Comparison of ENCODE assay signal across 7 cellular contexts in genomic region chr22:17767236-17768065, GRCh38. TPM values are rescaled to one million over a fixed set of nuclear protein-coding genes. Genes with fewer than 3 reads are reported as not detected.
A peak's percentile ranks its signal among the peaks of the same experiment; 100 is the strongest.
DNase-seq lines count a peak whose midpoint lies in the region; ATAC-seq and TF ChIP-seq lines count a peak whose summit lies in the region.

No MANE protein-coding gene starts in this region.

- H3K27ac ChIP-seq in brain microvascular endothelial cell: no peak overlapping the region

- DNase-seq in GM19240 (ENCODE audit: insufficient read length, low spot score) (peak; percentile 65), NCI-H82 treated with DMSO at 0.1 percent for 48 hours (lab: John Stamatoyannopoulos, UW; ENCODE audit: unreplicated experiment) (no peak), brain microvascular endothelial cell (no peak), cerebellum (ENCODE audit: low spot score) (no peak)
- DNase-seq in activated CD8-positive, alpha-beta memory T cell treated with anti-CD3 and anti-CD28 coated beads for 24 hours: peak; percentile 77
- DNase-seq in stimulated activated CD4-positive, alpha-beta T cell treated with anti-CD3 and anti-CD28 coated beads, TNF-alpha, amount 100 ng/mL, for 24 hours (ENCODE audit: low read depth in 3 of 3): peak in 2 of 3 experiments; percentile 52 to 57

- H3K4me3 ChIP-seq in brain microvascular endothelial cell (ENCODE audit: low read depth, low read length): no peak overlapping the region

- no peak for TF ChIP-seq CTCF in brain microvascular endothelial cell (IDR thresholded peaks at IDR 0.05; ENCODE audit: low read depth, low read length, missing control alignments)

- H3K27me3 ChIP-seq in brain microvascular endothelial cell (replicated peaks): no peaks in the 10 kb centered on the region

- ATAC-seq in HG03095 (IDR thresholded peaks at IDR 0.05; ENCODE audit: unreplicated experiment): peak; percentile 57

- in situ Hi-C loops in brain microvascular endothelial cell (cut with HindIII; ENCODE audit: low pct_ligation_motif_present, low sequenced_read_pairs): no loop called here

- no peaks in the 10 kb centered on the region for H3K36me3 ChIP-seq in brain microvascular endothelial cell (replicated peaks)

RNA-seq across cellular contexts. Expression of gene BID, which starts 6.8 kb away (rescaled TPM):
- 19.2 TPM for total RNA-seq in cerebellum

Comparison
In these comparisons a context has a peak if more than half of its experiments do, and no peak if none do; other contexts are left out.
1. DNase-seq: peak in GM19240 (single experiment), activated CD8-positive, alpha-beta memory T cell treated with anti-CD3 and anti-CD28 coated beads for 24 hours (single experiment) and stimulated activated CD4-positive, alpha-beta T cell treated with anti-CD3 and anti-CD28 coated beads, TNF-alpha, amount 100 ng/mL, for 24 hours (2 of 3); none in NCI-H82 treated with DMSO at 0.1 percent for 48 hours (single experiment), brain microvascular endothelial cell (single experiment) and cerebellum (single experiment).